ENCODE assay signal across 33 cellular contexts in genomic region chrX:25646156-25646555, GRCh38.
DNase-seq lines count a peak whose midpoint lies in the region; ATAC-seq, FAIRE-seq and TF ChIP-seq lines count a peak whose summit lies in the region.
"Had no signal": no experiment of that assay in that cellular context is flagged by ENCODE, and none has a peak within 500 bp of the region (broad histone marks: within the 10 kb centered on the region; RNA-seq: fewer than 3 reads in every experiment).

No MANE protein-coding gene starts in this region.

- no peak overlapping the region for H3K4me3 ChIP-seq in H7 (ENCODE audit: insufficient read depth, low read depth, low read length)
- H3K4me3 ChIP-seq in kidney (ENCODE audit: low read length in 2 of 2): no peak overlapping the region
- H3K4me3 ChIP-seq in osteoblast (ENCODE audit: insufficient read depth, low read length): no peak overlapping the region
- H3K4me3 ChIP-seq: A549; BLaER1; BLaER1 treated with 17β-estradiol and CSF1 and Interleukin-3, amounts not matched to agents 10 nM and 100 nM had no signal

- H3K4me1 ChIP-seq in kidney (ENCODE audit: control insufficient read depth in 1 of 2, insufficient read depth in 1 of 2, low read depth in 1 of 2, low read length in 2 of 2) (no peaks in the 10 kb centered on the region), osteoblast (ENCODE audit: insufficient read depth, low read length) (no peaks in the 10 kb centered on the region)
- H3K4me1 ChIP-seq: A549; BE2C; BLaER1; BLaER1 treated with 17β-estradiol and CSF1 and Interleukin-3, amounts not matched to agents 10 nM and 100 nM; Caco-2 had no signal

- no peak overlapping the region for H3K9ac ChIP-seq in kidney (ENCODE audit: low read length in 2 of 2)
- H3K9ac ChIP-seq: BLaER1; BLaER1 treated with 17β-estradiol and CSF1 and Interleukin-3, amounts not matched to agents 10 nM and 100 nM had no signal

- H3K4me2 ChIP-seq in osteoblast (ENCODE audit: insufficient read depth, low read length): no peak overlapping the region
- H3K4me2 ChIP-seq: A549; BLaER1; BLaER1 treated with 17β-estradiol and CSF1 and Interleukin-3, amounts not matched to agents 10 nM and 100 nM had no signal

- no peaks in the 10 kb centered on the region for H4K20me1 ChIP-seq in osteoblast (ENCODE audit: insufficient read depth, low read length)
- H4K20me1 ChIP-seq: BLaER1; BLaER1 treated with 17β-estradiol and CSF1 and Interleukin-3, amounts not matched to agents 10 nM and 100 nM had no signal

- H2AFZ ChIP-seq in osteoblast (ENCODE audit: low read length): no peak overlapping the region

- H3K27ac ChIP-seq in kidney (ENCODE audit: low read depth in 2 of 2, low read length in 2 of 2): no peak overlapping the region
- H3K27ac ChIP-seq in osteoblast (ENCODE audit: low read depth, low read length): no peak overlapping the region
- H3K27ac ChIP-seq: 22Rv1; A549; BLaER1; BLaER1 treated with 17β-estradiol and CSF1 and Interleukin-3, amounts not matched to agents 10 nM and 100 nM; C4-2B had no signal

- H3K36me3 ChIP-seq in H7 (replicated peaks; ENCODE audit: control insufficient read depth, insufficient read depth, low read length) (no peaks in the 10 kb centered on the region), kidney (ENCODE audit: control insufficient read depth in 1 of 2, insufficient read depth in 2 of 2, low read length in 2 of 2) (no peaks in the 10 kb centered on the region), osteoblast (ENCODE audit: insufficient read depth, low read length) (no peaks in the 10 kb centered on the region)
- H3K36me3 ChIP-seq: BE2C; BLaER1; BLaER1 treated with 17β-estradiol and CSF1 and Interleukin-3, amounts not matched to agents 10 nM and 100 nM had no signal

- intact Hi-C loops in kidney (cut with DNase I): no loop called here

- FAIRE-seq in kidney (lab: Jason Lieb, UNC): no peak
- FAIRE-seq: A204.1, A549, D721Med had no signal

- ATAC-seq in HG03139 (IDR thresholded peaks at IDR 0.05; ENCODE audit: unreplicated experiment): no peak
- ATAC-seq: A549; CD8-positive, alpha-beta T cell had no signal

- no peaks in the 10 kb centered on the region for H3K79me2 ChIP-seq in osteoblast (ENCODE audit: insufficient read depth, low read length)

- DNase-seq in H7 (peak; percentile 3), kidney (peak; percentile 31), osteoblast (ENCODE audit: insufficient read length, low spot score, missing footprints) (peak; percentile 46), hepatic stellate cell (ENCODE audit: low spot score) (no peak), NCI-H524 (lab: John Stamatoyannopoulos, UW) (no peak)
- DNase-seq: 8988T; ACHN; AML-193; BE2C; C1 segment of cervical spinal cord; Caco-2; Calu3; CD4-positive, alpha-beta memory T cell; CD4-positive, alpha-beta T cell; CD4-positive, CD25-positive, alpha-beta regulatory T cell; CD8-positive, alpha-beta memory T cell; CD8-positive, alpha-beta T cell; COR-L47; DMS 273 treated with DMSO at 0.1 percent for 48 hours; DMS153; DMS53; DMS79; DMS79 treated with DMSO at 0.1 percent for 48 hours; DND-41; EL had no signal

- no peak for TF ChIP-seq CTCF in kidney (IDR thresholded peaks at IDR 0.05; ENCODE audit: borderline replicate concordance, extremely low read depth, insufficient read depth)
- no peak for TF ChIP-seq CTCF in osteoblast (IDR thresholded peaks at IDR 0.05; ENCODE audit: extremely low read depth, low read depth, low read length)

- no peaks in the 10 kb centered on the region for H3K27me3 ChIP-seq in H7 (ENCODE audit: control insufficient read depth, insufficient read depth, low read length)
- no peaks in the 10 kb centered on the region for H3K27me3 ChIP-seq in osteoblast (ENCODE audit: insufficient read depth, low read length)
- H3K27me3 ChIP-seq: BE2C had no signal

- no peaks in the 10 kb centered on the region for H3K9me3 ChIP-seq in kidney (ENCODE audit: control insufficient read depth in 1 of 2, low read length in 2 of 2)
- H3K9me3 ChIP-seq in osteoblast (ENCODE audit: low read depth, low read length): no peaks in the 10 kb centered on the region
- H3K9me3 ChIP-seq: A549, BE2C, Caco-2 had no signal

Comparison
In these comparisons a context has a peak if more than half of its experiments do, and no peak if none do; other contexts are left out.
1. DNase-seq: peak in H7 (single experiment), kidney (single experiment) and osteoblast (single experiment); none in hepatic stellate cell (single experiment) and NCI-H524 (0 of 2).